In the genomic region with DNA sequence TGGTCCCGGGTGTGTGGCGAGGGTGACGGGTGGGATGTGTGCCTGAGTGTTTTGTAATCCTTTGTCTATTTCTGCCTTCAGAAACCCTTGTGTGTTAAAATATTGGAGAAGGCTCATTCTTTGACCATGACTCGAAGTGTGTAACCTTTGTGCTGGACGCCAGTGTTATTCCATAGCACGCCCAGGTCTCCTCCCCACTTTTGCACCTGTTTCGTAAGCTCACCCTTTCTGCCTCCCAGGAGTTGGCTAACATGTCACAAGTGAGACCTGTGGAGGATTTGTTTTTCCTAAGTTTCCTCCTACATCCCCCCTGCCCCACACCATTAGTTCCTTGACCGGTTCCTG, we compare ENCODE assay signal across 8 cellular contexts. TPM values are rescaled to one million over a fixed set of nuclear protein-coding genes. Genes with fewer than 3 reads are reported as not detected.
DNase-seq lines count a peak whose midpoint lies in the region; ATAC-seq and TF ChIP-seq lines count a peak whose summit lies in the region.

No MANE protein-coding gene starts in this region.

- H3K4me1 Mint-ChIP-seq in WTC11: peaks cover 52% of the 10 kb centered on the region

- H3K9me3 ChIP-seq in HUES64 (ENCODE audit: insufficient read depth, low read depth, low read length): no peaks in the 10 kb centered on the region
- H3K9me3 ChIP-seq in gastroesophageal sphincter: no peaks in the 10 kb centered on the region
- H3K9me3 ChIP-seq in osteoblast (ENCODE audit: low read depth, low read length): no peaks in the 10 kb centered on the region

- no peak for TF ChIP-seq EP300 in gastroesophageal sphincter (IDR thresholded peaks at IDR 0.05)

- peak overlapping the region; percentile 85 for H3K4me3 ChIP-seq in HUES64 (ENCODE audit: low read length)
- H3K4me3 ChIP-seq in gastroesophageal sphincter: peak overlapping the region; percentile 74 to 84
- peak overlapping the region; percentile 100 for H3K4me3 ChIP-seq in osteoblast (ENCODE audit: insufficient read depth, low read length)

- H2AFZ ChIP-seq in osteoblast (ENCODE audit: low read length): peak overlapping the region; percentile 100

- TF ChIP-seq CTCF in WTC11 (IDR thresholded peaks at IDR 0.05): no peak
- no peak for TF ChIP-seq CTCF in gastroesophageal sphincter (IDR thresholded peaks at IDR 0.05)
- TF ChIP-seq CTCF in osteoblast (IDR thresholded peaks at IDR 0.05; ENCODE audit: extremely low read depth, low read depth, low read length): no peak

- H4K20me1 ChIP-seq in osteoblast (ENCODE audit: insufficient read depth, low read length): peaks cover 34% of the 10 kb centered on the region

- H3K36me3 Mint-ChIP-seq in WTC11: peaks cover 44% of the 10 kb centered on the region

- H3K27ac Mint-ChIP-seq in WTC11: peak overlapping the region; percentile 99

- DNase-seq in COR-L47 (lab: John Stamatoyannopoulos, UW): peak; percentile 6
- DNase-seq in WTC11 (ENCODE audit: low spot score): no peak
- peak; percentile 86 for DNase-seq in osteoblast (ENCODE audit: insufficient read length, low spot score, missing footprints)
- no peak for DNase-seq in stimulated activated CD4-positive, alpha-beta T cell treated with anti-CD3 and anti-CD28 coated beads, Interleukin-4, amount 100 ng/mL, for 4 hours
- DNase-seq in GDM1 (lab: John Stamatoyannopoulos, UW): no peak

- peak overlapping the region; percentile 99 for H3K4me3 Mint-ChIP-seq in WTC11

- H3K27ac ChIP-seq in HUES64 (ENCODE audit: low read depth, low read length) (peak overlapping the region; percentile 65), gastroesophageal sphincter (peak overlapping the region; percentile 93 to 99 (median 96)), osteoblast (ENCODE audit: low read depth, low read length) (peak overlapping the region; percentile 95)

- POLR2A ChIA-PET in WTC11 (lab: Charles Lee): interaction anchor here (0.5 to 4.0 kb wide), 10 partner anchors 7 to 260 kb away, joined by 3 to 57 read pairs (median 4); a partner anchor contains a TSS

- no peak for TF ChIP-seq POLR2A in gastroesophageal sphincter (IDR thresholded peaks at IDR 0.05)

- CTCF ChIA-PET in WTC11 (lab: Charles Lee): interaction anchor here (1.0 to 2.0 kb wide), 5 partner anchors 9 to 153 kb away, joined by 3 to 24 read pairs (median 4); a partner anchor contains a TSS

- H3K27me3 ChIP-seq in HUES64 (ENCODE audit: insufficient read depth, low read length) (no peaks in the 10 kb centered on the region), gastroesophageal sphincter (no peaks in the 10 kb centered on the region), osteoblast (ENCODE audit: insufficient read depth, low read length) (no peaks in the 10 kb centered on the region)

- H3K4me1 ChIP-seq in HUES64 (ENCODE audit: insufficient read depth, low read length) (peaks cover 35% of the 10 kb centered on the region), gastroesophageal sphincter (peaks cover 22 to 74% (median 22%) of the 10 kb centered on the region in 3 donors), osteoblast (ENCODE audit: insufficient read depth, low read length) (peaks cover 36% of the 10 kb centered on the region)

- H3K9me3 Mint-ChIP-seq in WTC11: no peaks in the 10 kb centered on the region

- H3K27me3 Mint-ChIP-seq in WTC11 (ENCODE audit: low read depth): no peaks in the 10 kb centered on the region; the same call in 1 of the 2 replicates

- peaks cover 65% of the 10 kb centered on the region for H3K79me2 ChIP-seq in osteoblast (ENCODE audit: insufficient read depth, low read length)

- H3K36me3 ChIP-seq in HUES64 (ENCODE audit: insufficient read depth, low read length): peaks cover 47% of the 10 kb centered on the region
- H3K36me3 ChIP-seq in gastroesophageal sphincter: peaks cover 0 to 31% of the 10 kb centered on the region in 2 donors
- H3K36me3 ChIP-seq in osteoblast (ENCODE audit: insufficient read depth, low read length): peaks cover 34% of the 10 kb centered on the region

- ATAC-seq in GM19467 (IDR thresholded peaks at IDR 0.05; ENCODE audit: unreplicated experiment) (peak; percentile 16), WTC11 (peak; percentile 18), gastroesophageal sphincter (peak; percentile 75)

- peak overlapping the region; percentile 99 for H3K4me2 ChIP-seq in osteoblast (ENCODE audit: insufficient read depth, low read length)

- H3K9ac ChIP-seq in HUES64 (ENCODE audit: low read depth, low read length): peak overlapping the region; percentile 100

- 2% methylated on average over 7 of the region's 8 CpGs for WGBS in HUES64
- WGBS in gastroesophageal sphincter (ENCODE audit: low coverage in 1 of 2), 2 donors: 2% methylated on average over 8 of the region's 8 CpGs

TF ChIP-seq in WTC11, 78 proteins besides CTCF, POLR2A, EP300 and RAD21:
- TF ChIP-seq GABPB1 (CRISPR knock-in tag; IDR thresholded peaks at IDR 0.05): peak; percentile 34; the same call in 1 of the 2 replicates
- TF ChIP-seq, protein P1, sequence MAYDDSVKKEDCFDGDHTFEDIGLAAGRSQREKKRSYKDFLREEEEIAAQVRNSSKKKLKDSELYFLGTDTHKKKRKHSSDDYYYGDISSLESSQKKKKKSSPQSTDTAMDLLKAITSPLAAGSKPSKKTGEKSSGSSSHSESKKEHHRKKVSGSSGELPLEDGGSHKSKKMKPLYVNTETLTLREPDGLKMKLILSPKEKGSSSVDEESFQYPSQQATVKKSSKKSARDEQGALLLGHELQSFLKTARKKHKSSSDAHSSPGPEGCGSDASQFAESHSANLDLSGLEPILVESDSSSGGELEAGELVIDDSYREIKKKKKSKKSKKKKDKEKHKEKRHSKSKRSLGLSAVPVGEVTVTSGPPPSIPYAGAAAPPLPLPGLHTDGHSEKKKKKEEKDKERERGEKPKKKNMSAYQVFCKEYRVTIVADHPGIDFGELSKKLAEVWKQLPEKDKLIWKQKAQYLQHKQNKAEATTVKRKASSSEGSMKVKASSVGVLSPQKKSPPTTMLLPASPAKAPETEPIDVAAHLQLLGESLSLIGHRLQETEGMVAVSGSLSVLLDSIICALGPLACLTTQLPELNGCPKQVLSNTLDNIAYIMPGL (CRISPR knock-in tag; IDR thresholded peaks at IDR 0.05): no peak

RNA-seq across cellular contexts. Expression of a gene that starts 0.4 kb away (rescaled TPM):
- 20.7 TPM for polyA plus RNA-seq in HUES64 (2013, experiment 1 of 2)
- polyA plus RNA-seq in HUES64 (2013, experiment 2 of 2): 21.1 TPM
- total RNA-seq in WTC11 (2021) (24.5 to 25.4 TPM (median 25.3 TPM) in 3 replicates), gastroesophageal sphincter (10 to 100 TPM; 33.8 to 81.4 (median 45.4) TPM), osteoblast (17.7 and 20.9 TPM in 2 replicates)

RNA-seq across cellular contexts. Expression of a gene that starts 0.6 kb away (rescaled TPM):
- polyA plus RNA-seq in HUES64 (2013, experiment 1 of 2): 227 TPM
- polyA plus RNA-seq in HUES64 (2013, experiment 2 of 2): 223 TPM
- total RNA-seq in WTC11 (2021) (173 to 223 TPM (median 185 TPM) in 3 replicates), gastroesophageal sphincter (100 to 1,000 TPM in 1 of 4 donors, 10 to 100 TPM in 3; 28.3 to 114 (median 58.1) TPM), osteoblast (119 and 126 TPM in 2 replicates)

RNA-seq across cellular contexts. Expression of a gene that starts 42.2 kb away (rescaled TPM):
- 26.9 TPM for polyA plus RNA-seq in HUES64 (2013, experiment 1 of 2)
- 24.9 TPM for polyA plus RNA-seq in HUES64 (2013, experiment 2 of 2)
- total RNA-seq in WTC11 (2021) (25.3 to 30.5 TPM (median 29.6 TPM) in 3 replicates), gastroesophageal sphincter (10 to 100 TPM; 27.1 to 29.7 (median 28.2) TPM), osteoblast (30.4 and 32.6 TPM in 2 replicates)

Comparison
In these comparisons a context has a peak if more than half of its experiments do, and no peak if none do; other contexts are left out.
1. DNase-seq: peak in COR-L47 (single experiment) and osteoblast (single experiment); none in WTC11 (single experiment), stimulated activated CD4-positive, alpha-beta T cell treated with anti-CD3 and anti-CD28 coated beads, Interleukin-4, amount 100 ng/mL, for 4 hours (0 of 2) and GDM1 (single experiment).
2. ATAC-seq: peak in every context shown above with its lines; median percentile 75 in gastroesophageal sphincter; 18 in WTC11; 16 in GM19467.
3. Peak in every context shown above with its lines, with median percentiles within 50 percentile points of each other: H3K27ac ChIP-seq and H3K4me3 ChIP-seq.